25 cellular contexts compared by ENCODE assay signal in the genomic region with DNA sequence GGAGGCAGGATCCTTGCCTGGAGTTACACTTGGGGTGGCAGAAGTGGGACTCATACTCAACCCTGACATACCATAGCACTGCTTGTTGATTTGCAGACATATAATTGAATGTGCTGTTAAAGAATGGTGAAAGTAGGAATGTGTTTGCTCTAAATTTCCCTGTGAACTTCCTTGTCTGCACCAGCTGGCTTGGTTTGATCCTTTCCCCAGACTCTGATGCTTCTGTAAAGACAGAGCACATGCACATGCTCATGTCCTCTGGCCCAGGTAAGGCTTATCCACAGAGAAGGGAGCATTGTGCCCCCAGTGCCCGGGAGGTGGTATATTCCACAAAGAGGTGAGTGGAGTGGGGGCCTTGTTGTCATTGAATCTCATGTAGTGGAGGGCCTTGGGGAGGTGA.
"Had no signal": no experiment of that assay in that cellular context is flagged by ENCODE, and none has a peak within 500 bp of the region (broad histone marks: within the 10 kb centered on the region; RNA-seq: fewer than 3 reads in every experiment).

No MANE protein-coding gene starts in this region.

- H2AFZ ChIP-seq: neural progenitor cell had no signal

- H3K27ac ChIP-seq: neural progenitor cell, ovary, psoas muscle, right lobe of liver, stomach, thoracic aorta, thyroid gland, tibial nerve, upper lobe of left lung, vagina had no signal

- ATAC-seq: naive thymus-derived CD4-positive, alpha-beta T cell; natural killer cell; psoas muscle; right cardiac atrium; right lobe of liver; stimulated activated effector memory CD8-positive, alpha-beta T cell treated with anti-CD3 and anti-CD28 coated beads, Interleukin-12 subunit alpha, Interleukin-12 subunit beta, amount 100 ng/mL, for 72 hours; stimulated activated naive B cell treated with anti-CD40 and anti-IgM and Interleukin-4, amounts not matched to agents 10 μg/mL and 1 μg/mL and 100 μg/mL, for 72 hours had no signal

- H3K9me3 ChIP-seq: ovary, psoas muscle, right lobe of liver, sigmoid colon, thoracic aorta, thyroid gland, vagina had no signal

- H3K4me1 ChIP-seq: neural progenitor cell, right lobe of liver, stomach, thyroid gland, upper lobe of left lung, vagina had no signal

- H3K36me3 ChIP-seq: neural progenitor cell, ovary, right lobe of liver, sigmoid colon, stomach, thoracic aorta, thyroid gland, tibial nerve, upper lobe of left lung, vagina had no signal

- H3K9ac ChIP-seq: neural progenitor cell had no signal

- H3K4me3 ChIP-seq: neural progenitor cell, ovary, psoas muscle, right lobe of liver, sigmoid colon, stomach, thoracic aorta, thyroid gland, tibial nerve, upper lobe of left lung, vagina had no signal

- DNase-seq: naive thymus-derived CD4-positive, alpha-beta T cell; natural killer cell; occipital lobe; ovary; psoas muscle; right cardiac atrium; right lobe of liver; sigmoid colon; small intestine; stimulated activated CD4-positive, alpha-beta T cell treated with anti-CD3 and anti-CD28 coated beads, Interleukin-15, amount 100 ng/mL, for 24 hours; stimulated activated CD4-positive, alpha-beta T cell treated with anti-CD3 and anti-CD28 coated beads, Interleukin-2, amount 100 ng/mL, for 24 hours; stimulated activated CD4-positive, alpha-beta T cell treated with anti-CD3 and anti-CD28 coated beads, Interleukin-2, amount 100 ng/mL, for 48 hours; stimulated activated CD4-positive, alpha-beta T cell treated with anti-CD3 and anti-CD28 coated beads, Interleukin-4, amount 100 ng/mL, for 24 hours; stimulated activated naive B cell treated with anti-CD40 and anti-IgM and Interleukin-4, amounts not matched to agents 10 μg/mL and 1 μg/mL and 100 μg/mL, for 72 hours; stimulated activated naive CD4-positive, alpha-beta T cell treated with Interleukin-2 at 50 U/mL for 16 hours; stomach; thyroid gland; trophoblast cell; upper lobe of left lung had no signal

- H3K4me2 ChIP-seq: neural progenitor cell had no signal

- FAIRE-seq: small intestine, urothelium cell line had no signal

- H3K27me3 ChIP-seq: neural progenitor cell, ovary, right lobe of liver, sigmoid colon, stomach, thyroid gland, tibial nerve, upper lobe of left lung, vagina had no signal
